ENCODE assay signal across 2 cellular contexts in the genomic region with DNA sequence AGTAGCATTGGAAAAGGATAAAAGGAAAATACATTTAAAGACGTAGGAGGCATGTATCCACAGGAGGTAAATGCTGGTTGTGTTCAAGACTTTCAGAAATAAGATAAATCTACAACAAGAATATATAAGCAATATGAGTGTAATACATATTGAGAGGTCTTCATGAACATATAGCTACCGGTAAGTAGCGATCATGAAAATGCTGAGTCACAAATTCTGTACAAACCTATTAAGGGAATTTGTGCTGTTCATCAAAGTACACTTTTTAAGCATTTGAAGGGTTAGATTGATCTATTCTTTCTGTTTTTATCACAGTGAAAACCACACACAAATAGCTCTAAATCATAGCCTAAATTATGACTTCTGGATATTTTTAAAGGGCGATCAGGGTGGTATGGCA.
TF ChIP-seq lines count a peak whose summit lies in the region.

No MANE protein-coding gene starts in this region.

TF ChIP-seq in IMR-90, 13 proteins besides CTCF, POLR2A, EP300 and RAD21 (continued from another document):
- peak; percentile 55; the same call in 1 of the 2 replicates for TF ChIP-seq MAFK (IDR thresholded peaks at IDR 0.05; ENCODE audit: low read depth, low read length)

TF ChIP-seq in K562, 482 proteins besides CTCF, POLR2A, EP300 and RAD21 (continued from another document and continues in another):
- TF ChIP-seq MAFF (IDR thresholded peaks at IDR 0.05; ENCODE audit: low read length) (peak; percentile 51), ZNF316 (IDR thresholded peaks at IDR 0.05) (peak; percentile 79), EWSR1 (IDR thresholded peaks at IDR 0.05; ENCODE audit: borderline replicate concordance, low read depth, partially characterized antibody) (no peak), CSDE1 (IDR thresholded peaks at IDR 0.05) (no peak), SP2 (IDR thresholded peaks at IDR 0.05; ENCODE audit: extremely low read depth, low read depth, low read length, poor library complexity, severe bottlenecking) (no peak), FOXK1 (CRISPR knock-in tag; IDR thresholded peaks at IDR 0.05; ENCODE audit: borderline replicate concordance) (no peak), GTF2E2 (tag; IDR thresholded peaks at IDR 0.05) (no peak), MCM7 (IDR thresholded peaks at IDR 0.05) (no peak), HSF4 (CRISPR knock-in tag; IDR thresholded peaks at IDR 0.05; ENCODE audit: borderline replicate concordance) (no peak), HDAC3 (IDR thresholded peaks at IDR 0.05; ENCODE audit: borderline replicate concordance, partially characterized antibody) (no peak), ZNF197 (CRISPR knock-in tag; IDR thresholded peaks at IDR 0.05; ENCODE audit: low read depth) (no peak), ZNF785 (CRISPR knock-in tag; IDR thresholded peaks at IDR 0.05) (no peak), MAFK (IDR thresholded peaks at IDR 0.05; ENCODE audit: low read length) (peak; percentile 28; the same call in 1 of the 2 replicates), ZBED1 (IDR thresholded peaks at IDR 0.05) (no peak), CBX2 (IDR thresholded peaks at IDR 0.05; ENCODE audit: insufficient read depth, low read length, poor library complexity, severe bottlenecking) (no peak), SUPT5H (IDR thresholded peaks at IDR 0.05) (no peak), NCOA1 (IDR thresholded peaks at IDR 0.05; ENCODE audit: low read depth) (no peak), ZNF668 (CRISPR knock-in tag; IDR thresholded peaks at IDR 0.05) (no peak), GABPB2 (CRISPR knock-in tag; conservative IDR thresholded peaks at IDR 0.05) (no peak), MAFG (tag; conservative IDR thresholded peaks at IDR 0.05) (peak; percentile 68), C11orf30 (IDR thresholded peaks at IDR 0.05; ENCODE audit: low read depth) (peak; percentile 66), TRIM24 (IDR thresholded peaks at IDR 0.05) (no peak), ZC3H11A (IDR thresholded peaks at IDR 0.05; ENCODE audit: low read depth, low read length) (no peak), NUFIP1 (IDR thresholded peaks at IDR 0.05; ENCODE audit: partially characterized antibody) (no peak), SMARCC2 (IDR thresholded peaks at IDR 0.05; ENCODE audit: low read depth) (no peak), MECOM (CRISPR knock-in tag; IDR thresholded peaks at IDR 0.05) (no peak), MIER1 (IDR thresholded peaks at IDR 0.05; ENCODE audit: low read depth) (no peak), SMAD2 (IDR thresholded peaks at IDR 0.05; ENCODE audit: low read depth, low read length) (no peak), JUN (IDR thresholded peaks at IDR 0.05; ENCODE audit: borderline replicate concordance, low read depth, low read length) (no peak), JUN (CRISPR knock-in tag; IDR thresholded peaks at IDR 0.05; ENCODE audit: borderline replicate concordance) (no peak), TSC22D4 (tag; IDR thresholded peaks at IDR 0.05) (no peak), MTA1 (IDR thresholded peaks at IDR 0.05; ENCODE audit: borderline replicate concordance) (no peak), MYBL2 (IDR thresholded peaks at IDR 0.05; ENCODE audit: low read depth) (no peak), MYBL2 (CRISPR knock-in tag; IDR thresholded peaks at IDR 0.05; ENCODE audit: borderline replicate concordance) (no peak)
- TF ChIP-seq, protein P1, sequence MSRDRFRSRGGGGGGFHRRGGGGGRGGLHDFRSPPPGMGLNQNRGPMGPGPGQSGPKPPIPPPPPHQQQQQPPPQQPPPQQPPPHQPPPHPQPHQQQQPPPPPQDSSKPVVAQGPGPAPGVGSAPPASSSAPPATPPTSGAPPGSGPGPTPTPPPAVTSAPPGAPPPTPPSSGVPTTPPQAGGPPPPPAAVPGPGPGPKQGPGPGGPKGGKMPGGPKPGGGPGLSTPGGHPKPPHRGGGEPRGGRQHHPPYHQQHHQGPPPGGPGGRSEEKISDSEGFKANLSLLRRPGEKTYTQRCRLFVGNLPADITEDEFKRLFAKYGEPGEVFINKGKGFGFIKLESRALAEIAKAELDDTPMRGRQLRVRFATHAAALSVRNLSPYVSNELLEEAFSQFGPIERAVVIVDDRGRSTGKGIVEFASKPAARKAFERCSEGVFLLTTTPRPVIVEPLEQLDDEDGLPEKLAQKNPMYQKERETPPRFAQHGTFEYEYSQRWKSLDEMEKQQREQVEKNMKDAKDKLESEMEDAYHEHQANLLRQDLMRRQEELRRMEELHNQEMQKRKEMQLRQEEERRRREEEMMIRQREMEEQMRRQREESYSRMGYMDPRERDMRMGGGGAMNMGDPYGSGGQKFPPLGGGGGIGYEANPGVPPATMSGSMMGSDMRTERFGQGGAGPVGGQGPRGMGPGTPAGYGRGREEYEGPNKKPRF (IDR thresholded peaks at IDR 0.05; ENCODE audit: low read depth, low read length), result no peak
- TF ChIP-seq, protein P2, sequence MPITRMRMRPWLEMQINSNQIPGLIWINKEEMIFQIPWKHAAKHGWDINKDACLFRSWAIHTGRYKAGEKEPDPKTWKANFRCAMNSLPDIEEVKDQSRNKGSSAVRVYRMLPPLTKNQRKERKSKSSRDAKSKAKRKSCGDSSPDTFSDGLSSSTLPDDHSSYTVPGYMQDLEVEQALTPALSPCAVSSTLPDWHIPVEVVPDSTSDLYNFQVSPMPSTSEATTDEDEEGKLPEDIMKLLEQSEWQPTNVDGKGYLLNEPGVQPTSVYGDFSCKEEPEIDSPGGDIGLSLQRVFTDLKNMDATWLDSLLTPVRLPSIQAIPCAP (CRISPR knock-in tag; IDR thresholded peaks at IDR 0.05; ENCODE audit: borderline replicate concordance), result no peak
- TF ChIP-seq, protein P3, sequence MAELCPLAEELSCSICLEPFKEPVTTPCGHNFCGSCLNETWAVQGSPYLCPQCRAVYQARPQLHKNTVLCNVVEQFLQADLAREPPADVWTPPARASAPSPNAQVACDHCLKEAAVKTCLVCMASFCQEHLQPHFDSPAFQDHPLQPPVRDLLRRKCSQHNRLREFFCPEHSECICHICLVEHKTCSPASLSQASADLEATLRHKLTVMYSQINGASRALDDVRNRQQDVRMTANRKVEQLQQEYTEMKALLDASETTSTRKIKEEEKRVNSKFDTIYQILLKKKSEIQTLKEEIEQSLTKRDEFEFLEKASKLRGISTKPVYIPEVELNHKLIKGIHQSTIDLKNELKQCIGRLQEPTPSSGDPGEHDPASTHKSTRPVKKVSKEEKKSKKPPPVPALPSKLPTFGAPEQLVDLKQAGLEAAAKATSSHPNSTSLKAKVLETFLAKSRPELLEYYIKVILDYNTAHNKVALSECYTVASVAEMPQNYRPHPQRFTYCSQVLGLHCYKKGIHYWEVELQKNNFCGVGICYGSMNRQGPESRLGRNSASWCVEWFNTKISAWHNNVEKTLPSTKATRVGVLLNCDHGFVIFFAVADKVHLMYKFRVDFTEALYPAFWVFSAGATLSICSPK (IDR thresholded peaks at IDR 0.05; ENCODE audit: borderline replicate concordance), result no peak
- TF ChIP-seq, protein P4, sequence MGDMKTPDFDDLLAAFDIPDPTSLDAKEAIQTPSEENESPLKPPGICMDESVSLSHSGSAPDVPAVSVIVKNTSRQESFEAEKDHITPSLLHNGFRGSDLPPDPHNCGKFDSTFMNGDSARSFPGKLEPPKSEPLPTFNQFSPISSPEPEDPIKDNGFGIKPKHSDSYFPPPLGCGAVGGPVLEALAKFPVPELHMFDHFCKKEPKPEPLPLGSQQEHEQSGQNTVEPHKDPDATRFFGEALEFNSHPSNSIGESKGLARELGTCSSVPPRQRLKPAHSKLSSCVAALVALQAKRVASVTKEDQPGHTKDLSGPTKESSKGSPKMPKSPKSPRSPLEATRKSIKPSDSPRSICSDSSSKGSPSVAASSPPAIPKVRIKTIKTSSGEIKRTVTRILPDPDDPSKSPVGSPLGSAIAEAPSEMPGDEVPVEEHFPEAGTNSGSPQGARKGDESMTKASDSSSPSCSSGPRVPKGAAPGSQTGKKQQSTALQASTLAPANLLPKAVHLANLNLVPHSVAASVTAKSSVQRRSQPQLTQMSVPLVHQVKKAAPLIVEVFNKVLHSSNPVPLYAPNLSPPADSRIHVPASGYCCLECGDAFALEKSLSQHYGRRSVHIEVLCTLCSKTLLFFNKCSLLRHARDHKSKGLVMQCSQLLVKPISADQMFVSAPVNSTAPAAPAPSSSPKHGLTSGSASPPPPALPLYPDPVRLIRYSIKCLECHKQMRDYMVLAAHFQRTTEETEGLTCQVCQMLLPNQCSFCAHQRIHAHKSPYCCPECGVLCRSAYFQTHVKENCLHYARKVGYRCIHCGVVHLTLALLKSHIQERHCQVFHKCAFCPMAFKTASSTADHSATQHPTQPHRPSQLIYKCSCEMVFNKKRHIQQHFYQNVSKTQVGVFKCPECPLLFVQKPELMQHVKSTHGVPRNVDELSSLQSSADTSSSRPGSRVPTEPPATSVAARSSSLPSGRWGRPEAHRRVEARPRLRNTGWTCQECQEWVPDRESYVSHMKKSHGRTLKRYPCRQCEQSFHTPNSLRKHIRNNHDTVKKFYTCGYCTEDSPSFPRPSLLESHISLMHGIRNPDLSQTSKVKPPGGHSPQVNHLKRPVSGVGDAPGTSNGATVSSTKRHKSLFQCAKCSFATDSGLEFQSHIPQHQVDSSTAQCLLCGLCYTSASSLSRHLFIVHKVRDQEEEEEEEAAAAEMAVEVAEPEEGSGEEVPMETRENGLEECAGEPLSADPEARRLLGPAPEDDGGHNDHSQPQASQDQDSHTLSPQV (IDR thresholded peaks at IDR 0.05), result no peak
- TF ChIP-seq, protein P5, sequence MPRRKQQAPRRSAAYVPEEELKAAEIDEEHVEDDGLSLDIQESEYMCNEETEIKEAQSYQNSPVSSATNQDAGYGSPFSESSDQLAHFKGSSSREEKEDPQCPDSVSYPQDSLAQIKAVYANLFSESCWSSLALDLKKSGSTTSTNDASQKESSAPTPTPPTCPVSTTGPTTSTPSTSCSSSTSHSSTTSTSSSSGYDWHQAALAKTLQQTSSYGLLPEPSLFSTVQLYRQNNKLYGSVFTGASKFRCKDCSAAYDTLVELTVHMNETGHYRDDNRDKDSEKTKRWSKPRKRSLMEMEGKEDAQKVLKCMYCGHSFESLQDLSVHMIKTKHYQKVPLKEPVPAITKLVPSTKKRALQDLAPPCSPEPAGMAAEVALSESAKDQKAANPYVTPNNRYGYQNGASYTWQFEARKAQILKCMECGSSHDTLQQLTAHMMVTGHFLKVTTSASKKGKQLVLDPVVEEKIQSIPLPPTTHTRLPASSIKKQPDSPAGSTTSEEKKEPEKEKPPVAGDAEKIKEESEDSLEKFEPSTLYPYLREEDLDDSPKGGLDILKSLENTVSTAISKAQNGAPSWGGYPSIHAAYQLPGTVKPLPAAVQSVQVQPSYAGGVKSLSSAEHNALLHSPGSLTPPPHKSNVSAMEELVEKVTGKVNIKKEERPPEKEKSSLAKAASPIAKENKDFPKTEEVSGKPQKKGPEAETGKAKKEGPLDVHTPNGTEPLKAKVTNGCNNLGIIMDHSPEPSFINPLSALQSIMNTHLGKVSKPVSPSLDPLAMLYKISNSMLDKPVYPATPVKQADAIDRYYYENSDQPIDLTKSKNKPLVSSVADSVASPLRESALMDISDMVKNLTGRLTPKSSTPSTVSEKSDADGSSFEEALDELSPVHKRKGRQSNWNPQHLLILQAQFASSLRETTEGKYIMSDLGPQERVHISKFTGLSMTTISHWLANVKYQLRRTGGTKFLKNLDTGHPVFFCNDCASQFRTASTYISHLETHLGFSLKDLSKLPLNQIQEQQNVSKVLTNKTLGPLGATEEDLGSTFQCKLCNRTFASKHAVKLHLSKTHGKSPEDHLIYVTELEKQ (CRISPR knock-in tag; IDR thresholded peaks at IDR 0.05), result no peak
- TF ChIP-seq, protein P6, sequence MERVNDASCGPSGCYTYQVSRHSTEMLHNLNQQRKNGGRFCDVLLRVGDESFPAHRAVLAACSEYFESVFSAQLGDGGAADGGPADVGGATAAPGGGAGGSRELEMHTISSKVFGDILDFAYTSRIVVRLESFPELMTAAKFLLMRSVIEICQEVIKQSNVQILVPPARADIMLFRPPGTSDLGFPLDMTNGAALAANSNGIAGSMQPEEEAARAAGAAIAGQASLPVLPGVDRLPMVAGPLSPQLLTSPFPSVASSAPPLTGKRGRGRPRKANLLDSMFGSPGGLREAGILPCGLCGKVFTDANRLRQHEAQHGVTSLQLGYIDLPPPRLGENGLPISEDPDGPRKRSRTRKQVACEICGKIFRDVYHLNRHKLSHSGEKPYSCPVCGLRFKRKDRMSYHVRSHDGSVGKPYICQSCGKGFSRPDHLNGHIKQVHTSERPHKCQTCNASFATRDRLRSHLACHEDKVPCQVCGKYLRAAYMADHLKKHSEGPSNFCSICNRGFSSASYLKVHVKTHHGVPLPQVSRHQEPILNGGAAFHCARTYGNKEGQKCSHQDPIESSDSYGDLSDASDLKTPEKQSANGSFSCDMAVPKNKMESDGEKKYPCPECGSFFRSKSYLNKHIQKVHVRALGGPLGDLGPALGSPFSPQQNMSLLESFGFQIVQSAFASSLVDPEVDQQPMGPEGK (CRISPR knock-in tag; IDR thresholded peaks at IDR 0.05; ENCODE audit: borderline replicate concordance), result no peak
- TF ChIP-seq, protein P7, sequence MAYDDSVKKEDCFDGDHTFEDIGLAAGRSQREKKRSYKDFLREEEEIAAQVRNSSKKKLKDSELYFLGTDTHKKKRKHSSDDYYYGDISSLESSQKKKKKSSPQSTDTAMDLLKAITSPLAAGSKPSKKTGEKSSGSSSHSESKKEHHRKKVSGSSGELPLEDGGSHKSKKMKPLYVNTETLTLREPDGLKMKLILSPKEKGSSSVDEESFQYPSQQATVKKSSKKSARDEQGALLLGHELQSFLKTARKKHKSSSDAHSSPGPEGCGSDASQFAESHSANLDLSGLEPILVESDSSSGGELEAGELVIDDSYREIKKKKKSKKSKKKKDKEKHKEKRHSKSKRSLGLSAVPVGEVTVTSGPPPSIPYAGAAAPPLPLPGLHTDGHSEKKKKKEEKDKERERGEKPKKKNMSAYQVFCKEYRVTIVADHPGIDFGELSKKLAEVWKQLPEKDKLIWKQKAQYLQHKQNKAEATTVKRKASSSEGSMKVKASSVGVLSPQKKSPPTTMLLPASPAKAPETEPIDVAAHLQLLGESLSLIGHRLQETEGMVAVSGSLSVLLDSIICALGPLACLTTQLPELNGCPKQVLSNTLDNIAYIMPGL (CRISPR knock-in tag; IDR thresholded peaks at IDR 0.05), result no peak
- TF ChIP-seq, protein P8, sequence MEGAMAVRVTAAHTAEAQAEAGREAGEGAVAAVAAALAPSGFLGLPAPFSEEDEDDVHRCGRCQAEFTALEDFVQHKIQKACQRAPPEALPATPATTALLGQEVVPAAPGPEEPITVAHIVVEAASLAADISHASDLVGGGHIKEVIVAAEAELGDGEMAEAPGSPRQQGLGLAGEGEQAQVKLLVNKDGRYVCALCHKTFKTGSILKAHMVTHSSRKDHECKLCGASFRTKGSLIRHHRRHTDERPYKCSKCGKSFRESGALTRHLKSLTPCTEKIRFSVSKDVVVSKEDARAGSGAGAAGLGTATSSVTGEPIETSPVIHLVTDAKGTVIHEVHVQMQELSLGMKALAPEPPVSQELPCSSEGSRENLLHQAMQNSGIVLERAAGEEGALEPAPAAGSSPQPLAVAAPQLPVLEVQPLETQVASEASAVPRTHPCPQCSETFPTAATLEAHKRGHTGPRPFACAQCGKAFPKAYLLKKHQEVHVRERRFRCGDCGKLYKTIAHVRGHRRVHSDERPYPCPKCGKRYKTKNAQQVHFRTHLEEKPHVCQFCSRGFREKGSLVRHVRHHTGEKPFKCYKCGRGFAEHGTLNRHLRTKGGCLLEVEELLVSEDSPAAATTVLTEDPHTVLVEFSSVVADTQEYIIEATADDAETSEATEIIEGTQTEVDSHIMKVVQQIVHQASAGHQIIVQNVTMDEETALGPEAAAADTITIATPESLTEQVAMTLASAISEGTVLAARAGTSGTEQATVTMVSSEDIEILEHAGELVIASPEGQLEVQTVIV (CRISPR knock-in tag; IDR thresholded peaks at IDR 0.05; ENCODE audit: borderline replicate concordance), result no peak
- TF ChIP-seq, protein P9, sequence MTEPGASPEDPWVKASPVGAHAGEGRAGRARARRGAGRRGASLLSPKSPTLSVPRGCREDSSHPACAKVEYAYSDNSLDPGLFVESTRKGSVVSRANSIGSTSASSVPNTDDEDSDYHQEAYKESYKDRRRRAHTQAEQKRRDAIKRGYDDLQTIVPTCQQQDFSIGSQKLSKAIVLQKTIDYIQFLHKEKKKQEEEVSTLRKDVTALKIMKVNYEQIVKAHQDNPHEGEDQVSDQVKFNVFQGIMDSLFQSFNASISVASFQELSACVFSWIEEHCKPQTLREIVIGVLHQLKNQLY (CRISPR knock-in tag; conservative IDR thresholded peaks at IDR 0.05), result no peak
